In genomic region chr11:97280347-97280746, GRCh38 we compare ENCODE assay signal across 32 cellular contexts.
"Had no signal": no experiment of that assay in that cellular context is flagged by ENCODE, and none has a peak within 500 bp of the region (broad histone marks: within the 10 kb centered on the region; RNA-seq: fewer than 3 reads in every experiment).

No MANE protein-coding gene starts in this region.

- H3K4me1 ChIP-seq: adrenal gland, ascending aorta, body of pancreas, breast epithelium had no signal

- H3K36me3 ChIP-seq: adrenal gland, ascending aorta, brain microvascular endothelial cell, breast epithelium, cardiac muscle cell had no signal

- H3K9me3 ChIP-seq: adrenal gland, body of pancreas had no signal

- ATAC-seq: activated naive CD4-positive, alpha-beta T cell treated with anti-CD3 and anti-CD28 coated beads, Interleukin-2, amount 50 U/mL, for 72 hours; activated naive CD8-positive, alpha-beta T cell treated with anti-CD3 and anti-CD28 coated beads, Interleukin-2, amount 50 U/mL, for 24 hours; activated T-cell treated with anti-CD3 and anti-CD28 coated beads, Interleukin-2, amount 50 U/mL, for 4 hours; activated T-cell treated with anti-CD3 and anti-CD28 coated beads, Interleukin-2, amount 50 U/mL, for 72 hours; activated T-helper 17 cell treated with anti-CD3 and anti-CD28 coated beads, Interleukin-2, amount 50 U/mL, for 72 hours; body of pancreas had no signal

- DNase-seq: activated effector memory CD4-positive, alpha-beta T cell treated with anti-CD3 and anti-CD28 coated beads, Interleukin-2, amount 50 U/mL, for 16 hours; activated effector memory CD4-positive, alpha-beta T cell treated with Interleukin-2 at 50 U/mL for 16 hours; activated gamma-delta T cell; activated gamma-delta T cell treated with Interleukin-2 at 50 U/mL for 16 hours; activated naive CD4-positive, alpha-beta T cell; activated naive CD4-positive, alpha-beta T cell treated with anti-CD3 and anti-CD28 coated beads for 36 hours; activated naive CD4-positive, alpha-beta T cell treated with anti-CD3 and anti-CD28 coated beads, Interleukin-2, amount 10 ng/mL, durations not matched to agents 7 days and 5 days; activated naive CD4-positive, alpha-beta T cell treated with anti-CD3 and anti-CD28 coated beads, Interleukin-2, amount 50 U/mL, for 16 hours; activated naive CD4-positive, alpha-beta T cell treated with Interleukin-2 at 50 U/mL for 16 hours; activated naive CD8-positive, alpha-beta T cell treated with anti-CD3 and anti-CD28 coated beads for 36 hours; activated naive CD8-positive, alpha-beta T cell treated with anti-CD3 and anti-CD28 coated beads, Interleukin-2, amount 10 ng/mL, durations not matched to agents 7 days and 5 days; activated naive CD8-positive, alpha-beta T cell treated with anti-CD3 and anti-CD28 coated beads, Interleukin-2, amount 50 U/mL, for 24 hours; activated T-cell treated with anti-CD3 and anti-CD28 coated beads, Interleukin-2, amount 50 U/mL, for 1 hour; activated T-cell treated with anti-CD3 and anti-CD28 coated beads, Interleukin-2, amount 50 U/mL, for 24 hours; activated T-cell treated with anti-CD3 and anti-CD28 coated beads, Interleukin-2, amount 50 U/mL, for 4 hours; activated T-cell treated with anti-CD3 and anti-CD28 coated beads, Interleukin-2, amount 50 U/mL, for 48 hours; activated T-cell treated with anti-CD3 and anti-CD28 coated beads, Interleukin-2, amount 50 U/mL, for 72 hours; adrenal gland; amniotic stem cell; amygdala; anterior cingulate cortex; aorta; body of pancreas; brain microvascular endothelial cell; caudate nucleus; central memory CD4-positive, alpha-beta T cell; cerebellar nuclear complex had no signal

- H3K4me3 ChIP-seq: adrenal gland, ascending aorta, body of pancreas, breast epithelium, cardiac muscle cell had no signal

- H3K27ac ChIP-seq: adrenal gland, ascending aorta, body of pancreas, brain microvascular endothelial cell, breast epithelium, cardiac muscle cell had no signal

- H3K27me3 ChIP-seq: adrenal gland, ascending aorta, body of pancreas, brain microvascular endothelial cell, breast epithelium, cardiac muscle cell had no signal
